1 cellular context compared by ENCODE assay signal in the genomic region with DNA sequence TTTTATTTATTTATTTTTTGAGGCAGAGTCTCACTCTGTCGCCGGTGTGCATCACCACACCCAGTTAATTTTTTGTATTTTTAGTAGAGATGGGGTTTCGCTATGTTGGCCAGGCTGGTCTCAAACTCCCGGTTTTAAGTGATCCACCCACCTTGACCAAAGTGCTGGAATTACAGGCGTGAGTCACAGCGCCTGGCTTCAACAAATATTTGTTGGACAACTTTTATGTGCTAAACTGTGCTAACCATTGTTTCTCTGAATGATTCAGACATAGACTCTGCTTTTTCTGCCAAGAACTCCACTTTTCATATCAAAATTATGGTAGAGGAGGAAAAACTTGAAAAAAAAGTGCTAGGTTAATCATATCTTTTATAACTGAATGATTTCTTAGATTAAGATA.
TF ChIP-seq lines count a peak whose summit lies in the region.

No MANE protein-coding gene starts in this region.

TF ChIP-seq in HepG2, 621 proteins besides CTCF, POLR2A, EP300 and RAD21 (continued from another document and continues in another):
- TF ChIP-seq, protein P1, sequence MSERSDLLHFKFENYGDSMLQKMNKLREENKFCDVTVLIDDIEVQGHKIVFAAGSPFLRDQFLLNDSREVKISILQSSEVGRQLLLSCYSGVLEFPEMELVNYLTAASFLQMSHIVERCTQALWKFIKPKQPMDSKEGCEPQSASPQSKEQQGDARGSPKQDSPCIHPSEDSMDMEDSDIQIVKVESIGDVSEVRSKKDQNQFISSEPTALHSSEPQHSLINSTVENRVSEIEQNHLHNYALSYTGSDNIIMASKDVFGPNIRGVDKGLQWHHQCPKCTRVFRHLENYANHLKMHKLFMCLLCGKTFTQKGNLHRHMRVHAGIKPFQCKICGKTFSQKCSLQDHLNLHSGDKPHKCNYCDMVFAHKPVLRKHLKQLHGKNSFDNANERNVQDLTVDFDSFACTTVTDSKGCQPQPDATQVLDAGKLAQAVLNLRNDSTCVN (CRISPR knock-in tag; IDR thresholded peaks at IDR 0.05; ENCODE audit: borderline replicate concordance) = no peak
- TF ChIP-seq ZNF792 (CRISPR knock-in tag; IDR thresholded peaks at IDR 0.05) = peak; percentile 45; the same call in 1 of the 2 replicates
- TF ChIP-seq SMC3 (IDR thresholded peaks at IDR 0.05; ENCODE audit: low read length) = 0 out of 2 replicates have a peak, but pooled peaks have one; percentile 15
- no peak for TF ChIP-seq RBM22 (optimal IDR thresholded peaks at IDR 0.05; ENCODE audit: low read length)
- no peak for TF ChIP-seq HES4 (CRISPR knock-in tag; IDR thresholded peaks at IDR 0.05; ENCODE audit: borderline replicate concordance)
- TF ChIP-seq, protein P2, sequence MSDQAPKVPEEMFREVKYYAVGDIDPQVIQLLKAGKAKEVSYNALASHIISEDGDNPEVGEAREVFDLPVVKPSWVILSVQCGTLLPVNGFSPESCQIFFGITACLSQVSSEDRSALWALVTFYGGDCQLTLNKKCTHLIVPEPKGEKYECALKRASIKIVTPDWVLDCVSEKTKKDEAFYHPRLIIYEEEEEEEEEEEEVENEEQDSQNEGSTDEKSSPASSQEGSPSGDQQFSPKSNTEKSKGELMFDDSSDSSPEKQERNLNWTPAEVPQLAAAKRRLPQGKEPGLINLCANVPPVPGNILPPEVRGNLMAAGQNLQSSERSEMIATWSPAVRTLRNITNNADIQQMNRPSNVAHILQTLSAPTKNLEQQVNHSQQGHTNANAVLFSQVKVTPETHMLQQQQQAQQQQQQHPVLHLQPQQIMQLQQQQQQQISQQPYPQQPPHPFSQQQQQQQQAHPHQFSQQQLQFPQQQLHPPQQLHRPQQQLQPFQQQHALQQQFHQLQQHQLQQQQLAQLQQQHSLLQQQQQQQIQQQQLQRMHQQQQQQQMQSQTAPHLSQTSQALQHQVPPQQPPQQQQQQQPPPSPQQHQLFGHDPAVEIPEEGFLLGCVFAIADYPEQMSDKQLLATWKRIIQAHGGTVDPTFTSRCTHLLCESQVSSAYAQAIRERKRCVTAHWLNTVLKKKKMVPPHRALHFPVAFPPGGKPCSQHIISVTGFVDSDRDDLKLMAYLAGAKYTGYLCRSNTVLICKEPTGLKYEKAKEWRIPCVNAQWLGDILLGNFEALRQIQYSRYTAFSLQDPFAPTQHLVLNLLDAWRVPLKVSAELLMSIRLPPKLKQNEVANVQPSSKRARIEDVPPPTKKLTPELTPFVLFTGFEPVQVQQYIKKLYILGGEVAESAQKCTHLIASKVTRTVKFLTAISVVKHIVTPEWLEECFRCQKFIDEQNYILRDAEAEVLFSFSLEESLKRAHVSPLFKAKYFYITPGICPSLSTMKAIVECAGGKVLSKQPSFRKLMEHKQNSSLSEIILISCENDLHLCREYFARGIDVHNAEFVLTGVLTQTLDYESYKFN (CRISPR knock-in tag; conservative IDR thresholded peaks at IDR 0.05) = peak; percentile 84
- 0 out of 2 replicates have a peak, but pooled peaks have one; percentile 50 for TF ChIP-seq ZNF670 (CRISPR knock-in tag; IDR thresholded peaks at IDR 0.05; ENCODE audit: borderline replicate concordance)
- TF ChIP-seq, protein P3, sequence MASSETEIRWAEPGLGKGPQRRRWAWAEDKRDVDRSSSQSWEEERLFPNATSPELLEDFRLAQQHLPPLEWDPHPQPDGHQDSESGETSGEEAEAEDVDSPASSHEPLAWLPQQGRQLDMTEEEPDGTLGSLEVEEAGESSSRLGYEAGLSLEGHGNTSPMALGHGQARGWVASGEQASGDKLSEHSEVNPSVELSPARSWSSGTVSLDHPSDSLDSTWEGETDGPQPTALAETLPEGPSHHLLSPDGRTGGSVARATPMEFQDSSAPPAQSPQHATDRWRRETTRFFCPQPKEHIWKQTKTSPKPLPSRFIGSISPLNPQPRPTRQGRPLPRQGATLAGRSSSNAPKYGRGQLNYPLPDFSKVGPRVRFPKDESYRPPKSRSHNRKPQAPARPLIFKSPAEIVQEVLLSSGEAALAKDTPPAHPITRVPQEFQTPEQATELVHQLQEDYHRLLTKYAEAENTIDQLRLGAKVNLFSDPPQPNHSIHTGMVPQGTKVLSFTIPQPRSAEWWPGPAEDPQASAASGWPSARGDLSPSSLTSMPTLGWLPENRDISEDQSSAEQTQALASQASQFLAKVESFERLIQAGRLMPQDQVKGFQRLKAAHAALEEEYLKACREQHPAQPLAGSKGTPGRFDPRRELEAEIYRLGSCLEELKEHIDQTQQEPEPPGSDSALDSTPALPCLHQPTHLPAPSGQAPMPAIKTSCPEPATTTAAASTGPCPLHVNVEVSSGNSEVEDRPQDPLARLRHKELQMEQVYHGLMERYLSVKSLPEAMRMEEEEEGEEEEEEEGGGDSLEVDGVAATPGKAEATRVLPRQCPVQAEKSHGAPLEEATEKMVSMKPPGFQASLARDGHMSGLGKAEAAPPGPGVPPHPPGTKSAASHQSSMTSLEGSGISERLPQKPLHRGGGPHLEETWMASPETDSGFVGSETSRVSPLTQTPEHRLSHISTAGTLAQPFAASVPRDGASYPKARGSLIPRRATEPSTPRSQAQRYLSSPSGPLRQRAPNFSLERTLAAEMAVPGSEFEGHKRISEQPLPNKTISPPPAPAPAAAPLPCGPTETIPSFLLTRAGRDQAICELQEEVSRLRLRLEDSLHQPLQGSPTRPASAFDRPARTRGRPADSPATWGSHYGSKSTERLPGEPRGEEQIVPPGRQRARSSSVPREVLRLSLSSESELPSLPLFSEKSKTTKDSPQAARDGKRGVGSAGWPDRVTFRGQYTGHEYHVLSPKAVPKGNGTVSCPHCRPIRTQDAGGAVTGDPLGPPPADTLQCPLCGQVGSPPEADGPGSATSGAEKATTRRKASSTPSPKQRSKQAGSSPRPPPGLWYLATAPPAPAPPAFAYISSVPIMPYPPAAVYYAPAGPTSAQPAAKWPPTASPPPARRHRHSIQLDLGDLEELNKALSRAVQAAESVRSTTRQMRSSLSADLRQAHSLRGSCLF (CRISPR knock-in tag; IDR thresholded peaks at IDR 0.05; ENCODE audit: borderline replicate concordance) = no peak
- TF ChIP-seq PTBP1 (IDR thresholded peaks at IDR 0.05; ENCODE audit: low read depth, low read length, poor library complexity, severe bottlenecking) = no peak
- no peak for TF ChIP-seq NFYC (CRISPR knock-in tag; IDR thresholded peaks at IDR 0.05)
- TF ChIP-seq FOSL1 (CRISPR knock-in tag; IDR thresholded peaks at IDR 0.05; ENCODE audit: borderline replicate concordance) = peak; percentile 97
- TF ChIP-seq BRD4 (CRISPR knock-in tag; IDR thresholded peaks at IDR 0.05) = no peak
- TF ChIP-seq HOXA7 (CRISPR knock-in tag; IDR thresholded peaks at IDR 0.05) = no peak
- no peak for TF ChIP-seq ZBTB1 (CRISPR knock-in tag; IDR thresholded peaks at IDR 0.05; ENCODE audit: borderline replicate concordance)
- TF ChIP-seq ZKSCAN1 (IDR thresholded peaks at IDR 0.05; ENCODE audit: low read length) = no peak
- TF ChIP-seq CREM (IDR thresholded peaks at IDR 0.05) = peak; percentile 37; the same call in 1 of the 2 replicates
- no peak for TF ChIP-seq CREM (CRISPR knock-in tag; IDR thresholded peaks at IDR 0.05)
- no peak for TF ChIP-seq FIP1L1 (IDR thresholded peaks at IDR 0.05; ENCODE audit: borderline replicate concordance, insufficient read depth, low read depth, low read length)
- TF ChIP-seq ZNF816 (CRISPR knock-in tag; IDR thresholded peaks at IDR 0.05; ENCODE audit: borderline replicate concordance) = peak; percentile 66; the same call in 1 of the 2 replicates
- TF ChIP-seq TBL1XR1 (IDR thresholded peaks at IDR 0.05; ENCODE audit: borderline replicate concordance, low read length, partially characterized antibody) = no peak
- no peak for TF ChIP-seq EEA1 (CRISPR knock-in tag; IDR thresholded peaks at IDR 0.05; ENCODE audit: borderline replicate concordance)
- TF ChIP-seq, protein P4, sequence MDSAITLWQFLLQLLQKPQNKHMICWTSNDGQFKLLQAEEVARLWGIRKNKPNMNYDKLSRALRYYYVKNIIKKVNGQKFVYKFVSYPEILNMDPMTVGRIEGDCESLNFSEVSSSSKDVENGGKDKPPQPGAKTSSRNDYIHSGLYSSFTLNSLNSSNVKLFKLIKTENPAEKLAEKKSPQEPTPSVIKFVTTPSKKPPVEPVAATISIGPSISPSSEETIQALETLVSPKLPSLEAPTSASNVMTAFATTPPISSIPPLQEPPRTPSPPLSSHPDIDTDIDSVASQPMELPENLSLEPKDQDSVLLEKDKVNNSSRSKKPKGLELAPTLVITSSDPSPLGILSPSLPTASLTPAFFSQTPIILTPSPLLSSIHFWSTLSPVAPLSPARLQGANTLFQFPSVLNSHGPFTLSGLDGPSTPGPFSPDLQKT (CRISPR knock-in tag; IDR thresholded peaks at IDR 0.05; ENCODE audit: borderline replicate concordance) = no peak
- no peak for TF ChIP-seq ZNF124 (CRISPR knock-in tag; IDR thresholded peaks at IDR 0.05)
- TF ChIP-seq EZH2 (conservative IDR thresholded peaks at IDR 0.05; ENCODE audit: low read depth, low read length) = no peak
- TF ChIP-seq MAFK (conservative IDR thresholded peaks at IDR 0.05 in 1 of 2, IDR thresholded peaks at IDR 0.05 in 1 of 2; ENCODE audit: low read length in 2 of 2) = no peak
- TF ChIP-seq MED13 (CRISPR knock-in tag; IDR thresholded peaks at IDR 0.05) = no peak
- TF ChIP-seq CBFB (CRISPR knock-in tag; IDR thresholded peaks at IDR 0.05) = no peak
- TF ChIP-seq, protein P5, sequence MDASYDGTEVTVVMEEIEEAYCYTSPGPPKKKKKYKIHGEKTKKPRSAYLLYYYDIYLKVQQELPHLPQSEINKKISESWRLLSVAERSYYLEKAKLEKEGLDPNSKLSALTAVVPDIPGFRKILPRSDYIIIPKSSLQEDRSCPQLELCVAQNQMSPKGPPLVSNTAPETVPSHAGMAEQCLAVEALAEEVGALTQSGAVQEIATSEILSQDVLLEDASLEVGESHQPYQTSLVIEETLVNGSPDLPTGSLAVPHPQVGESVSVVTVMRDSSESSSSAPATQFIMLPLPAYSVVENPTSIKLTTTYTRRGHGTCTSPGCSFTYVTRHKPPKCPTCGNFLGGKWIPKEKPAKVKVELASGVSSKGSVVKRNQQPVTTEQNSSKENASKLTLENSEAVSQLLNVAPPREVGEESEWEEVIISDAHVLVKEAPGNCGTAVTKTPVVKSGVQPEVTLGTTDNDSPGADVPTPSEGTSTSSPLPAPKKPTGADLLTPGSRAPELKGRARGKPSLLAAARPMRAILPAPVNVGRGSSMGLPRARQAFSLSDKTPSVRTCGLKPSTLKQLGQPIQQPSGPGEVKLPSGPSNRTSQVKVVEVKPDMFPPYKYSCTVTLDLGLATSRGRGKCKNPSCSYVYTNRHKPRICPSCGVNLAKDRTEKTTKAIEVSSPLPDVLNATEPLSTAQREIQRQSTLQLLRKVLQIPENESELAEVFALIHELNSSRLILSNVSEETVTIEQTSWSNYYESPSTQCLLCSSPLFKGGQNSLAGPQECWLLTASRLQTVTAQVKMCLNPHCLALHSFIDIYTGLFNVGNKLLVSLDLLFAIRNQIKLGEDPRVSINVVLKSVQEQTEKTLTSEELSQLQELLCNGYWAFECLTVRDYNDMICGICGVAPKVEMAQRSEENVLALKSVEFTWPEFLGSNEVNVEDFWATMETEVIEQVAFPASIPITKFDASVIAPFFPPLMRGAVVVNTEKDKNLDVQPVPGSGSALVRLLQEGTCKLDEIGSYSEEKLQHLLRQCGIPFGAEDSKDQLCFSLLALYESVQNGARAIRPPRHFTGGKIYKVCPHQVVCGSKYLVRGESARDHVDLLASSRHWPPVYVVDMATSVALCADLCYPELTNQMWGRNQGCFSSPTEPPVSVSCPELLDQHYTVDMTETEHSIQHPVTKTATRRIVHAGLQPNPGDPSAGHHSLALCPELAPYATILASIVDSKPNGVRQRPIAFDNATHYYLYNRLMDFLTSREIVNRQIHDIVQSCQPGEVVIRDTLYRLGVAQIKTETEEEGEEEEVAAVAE (CRISPR knock-in tag; IDR thresholded peaks at IDR 0.05; ENCODE audit: borderline replicate concordance) = no peak
- peak; percentile 83; the same call in 1 of the 2 replicates for TF ChIP-seq JUN (CRISPR knock-in tag; IDR thresholded peaks at IDR 0.05)
- TF ChIP-seq, protein P6, sequence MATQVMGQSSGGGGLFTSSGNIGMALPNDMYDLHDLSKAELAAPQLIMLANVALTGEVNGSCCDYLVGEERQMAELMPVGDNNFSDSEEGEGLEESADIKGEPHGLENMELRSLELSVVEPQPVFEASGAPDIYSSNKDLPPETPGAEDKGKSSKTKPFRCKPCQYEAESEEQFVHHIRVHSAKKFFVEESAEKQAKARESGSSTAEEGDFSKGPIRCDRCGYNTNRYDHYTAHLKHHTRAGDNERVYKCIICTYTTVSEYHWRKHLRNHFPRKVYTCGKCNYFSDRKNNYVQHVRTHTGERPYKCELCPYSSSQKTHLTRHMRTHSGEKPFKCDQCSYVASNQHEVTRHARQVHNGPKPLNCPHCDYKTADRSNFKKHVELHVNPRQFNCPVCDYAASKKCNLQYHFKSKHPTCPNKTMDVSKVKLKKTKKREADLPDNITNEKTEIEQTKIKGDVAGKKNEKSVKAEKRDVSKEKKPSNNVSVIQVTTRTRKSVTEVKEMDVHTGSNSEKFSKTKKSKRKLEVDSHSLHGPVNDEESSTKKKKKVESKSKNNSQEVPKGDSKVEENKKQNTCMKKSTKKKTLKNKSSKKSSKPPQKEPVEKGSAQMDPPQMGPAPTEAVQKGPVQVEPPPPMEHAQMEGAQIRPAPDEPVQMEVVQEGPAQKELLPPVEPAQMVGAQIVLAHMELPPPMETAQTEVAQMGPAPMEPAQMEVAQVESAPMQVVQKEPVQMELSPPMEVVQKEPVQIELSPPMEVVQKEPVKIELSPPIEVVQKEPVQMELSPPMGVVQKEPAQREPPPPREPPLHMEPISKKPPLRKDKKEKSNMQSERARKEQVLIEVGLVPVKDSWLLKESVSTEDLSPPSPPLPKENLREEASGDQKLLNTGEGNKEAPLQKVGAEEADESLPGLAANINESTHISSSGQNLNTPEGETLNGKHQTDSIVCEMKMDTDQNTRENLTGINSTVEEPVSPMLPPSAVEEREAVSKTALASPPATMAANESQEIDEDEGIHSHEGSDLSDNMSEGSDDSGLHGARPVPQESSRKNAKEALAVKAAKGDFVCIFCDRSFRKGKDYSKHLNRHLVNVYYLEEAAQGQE (IDR thresholded peaks at IDR 0.05; ENCODE audit: borderline replicate concordance in 1 of 2, low read depth in 1 of 2, low read length in 2 of 2) = no peak
- peak; percentile 75 for TF ChIP-seq FOXA3 (CRISPR knock-in tag; IDR thresholded peaks at IDR 0.05)
- no peak for TF ChIP-seq SYNCRIP (IDR thresholded peaks at IDR 0.05; ENCODE audit: insufficient read depth, low read depth, low read length)
- TF ChIP-seq, protein P7, sequence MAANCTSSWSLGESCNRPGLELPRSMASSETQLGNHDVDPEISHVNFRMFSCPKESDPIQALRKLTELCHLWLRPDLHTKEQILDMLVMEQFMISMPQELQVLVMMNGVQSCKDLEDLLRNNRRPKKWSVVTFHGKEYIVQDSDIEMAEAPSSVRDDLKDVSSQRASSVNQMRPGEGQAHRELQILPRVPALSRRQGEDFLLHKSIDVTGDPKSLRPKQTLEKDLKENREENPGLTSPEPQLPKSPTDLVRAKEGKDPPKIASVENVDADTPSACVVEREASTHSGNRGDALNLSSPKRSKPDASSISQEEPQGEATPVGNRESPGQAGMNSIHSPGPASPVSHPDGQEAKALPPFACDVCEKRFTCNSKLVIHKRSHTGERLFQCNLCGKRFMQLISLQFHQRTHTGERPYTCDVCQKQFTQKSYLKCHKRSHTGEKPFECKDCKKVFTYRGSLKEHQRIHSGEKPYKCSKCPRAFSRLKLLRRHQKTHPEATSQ (CRISPR knock-in tag; IDR thresholded peaks at IDR 0.05; ENCODE audit: borderline replicate concordance) = no peak
- no peak for TF ChIP-seq ZIK1 (CRISPR knock-in tag; IDR thresholded peaks at IDR 0.05; ENCODE audit: borderline replicate concordance, low read depth)
- TF ChIP-seq ZNF772 (CRISPR knock-in tag; IDR thresholded peaks at IDR 0.05) = no peak
- TF ChIP-seq HHEX (CRISPR knock-in tag; IDR thresholded peaks at IDR 0.05) = no peak
- TF ChIP-seq RCOR2 (CRISPR knock-in tag; IDR thresholded peaks at IDR 0.05) = 0 out of 2 replicates have a peak, but pooled peaks have one; percentile 50
- TF ChIP-seq PHF20 (CRISPR knock-in tag; IDR thresholded peaks at IDR 0.05) = no peak
- TF ChIP-seq KDM5B (CRISPR knock-in tag; IDR thresholded peaks at IDR 0.05; ENCODE audit: borderline replicate concordance) = no peak
- TF ChIP-seq PHB2 (IDR thresholded peaks at IDR 0.05; ENCODE audit: partially characterized antibody) = no peak
- TF ChIP-seq ZNF720 (CRISPR knock-in tag; IDR thresholded peaks at IDR 0.05) = no peak
